8 cellular contexts compared by ENCODE assay signal in genomic region chr15:89333959-89334509, GRCh38. TPM values are rescaled to one million over a fixed set of nuclear protein-coding genes. Genes with fewer than 3 reads are reported as not detected.
DNase-seq lines count a peak whose midpoint lies in the region; ATAC-seq and TF ChIP-seq lines count a peak whose summit lies in the region.

No MANE protein-coding gene starts in this region.

- DNase-seq in left ventricle myocardium inferior, result no peak
- DNase-seq in left ventricle myocardium superior, result no peak
- DNase-seq in MV-4-11 (lab: John Stamatoyannopoulos, UW), result peak; percentile 43
- DNase-seq in effector memory CD4-positive, alpha-beta T cell, result no peak
- DNase-seq in nephron progenitor cell, result peak; percentile 18
- no peak for DNase-seq in NCI-H345 treated with DMSO at 0.1 percent for 48 hours (lab: John Stamatoyannopoulos, UW; ENCODE audit: unreplicated experiment)

- no peak for ATAC-seq in left ventricle myocardium superior
- ATAC-seq in HG03457 (IDR thresholded peaks at IDR 0.05; ENCODE audit: unreplicated experiment), result no peak
- no peak for ATAC-seq in HG02678 (IDR thresholded peaks at IDR 0.05; ENCODE audit: unreplicated experiment)

- peak overlapping the region; percentile 98 for H3K27ac ChIP-seq in left ventricle myocardium inferior (replicated peaks)
- peak overlapping the region; percentile 81 for H3K27ac ChIP-seq in effector memory CD4-positive, alpha-beta T cell (ENCODE audit: insufficient read depth, low read length, poor library complexity, severe bottlenecking)

- no peak overlapping the region for H3K27ac Mint-ChIP-seq in nephron progenitor cell

- peaks cover 38% of the 10 kb centered on the region for H3K4me1 Mint-ChIP-seq in nephron progenitor cell

- intact Hi-C loops in left ventricle myocardium inferior (cut with micrococcal nuclease), result no loop called here
- intact Hi-C loops in left ventricle myocardium superior (cut with micrococcal nuclease), result no loop called here

- no peaks in the 10 kb centered on the region for H3K27me3 ChIP-seq in left ventricle myocardium inferior (ENCODE audit: low read depth)
- H3K27me3 ChIP-seq in effector memory CD4-positive, alpha-beta T cell (replicated peaks; ENCODE audit: control insufficient read depth, insufficient read depth, low read length, poor library complexity, severe bottlenecking), result no peaks in the 10 kb centered on the region

- H3K4me1 ChIP-seq in left ventricle myocardium inferior, result peaks cover 70% of the 10 kb centered on the region
- H3K4me1 ChIP-seq in effector memory CD4-positive, alpha-beta T cell (ENCODE audit: control insufficient read depth, insufficient read depth, low read length, poor library complexity, severe bottlenecking), result peaks cover 53% of the 10 kb centered on the region

- peak overlapping the region; percentile 93 for H3K4me3 ChIP-seq in left ventricle myocardium inferior
- peak overlapping the region; percentile 73 for H3K4me3 ChIP-seq in effector memory CD4-positive, alpha-beta T cell (ENCODE audit: insufficient read depth, low read depth, low read length, poor library complexity, severe bottlenecking)

- peaks cover 46% of the 10 kb centered on the region for H3K36me3 ChIP-seq in left ventricle myocardium inferior
- H3K36me3 ChIP-seq in effector memory CD4-positive, alpha-beta T cell (ENCODE audit: control insufficient read depth, insufficient read depth, low read length), result peaks cover 34% of the 10 kb centered on the region

- no peaks in the 10 kb centered on the region for H3K9me3 ChIP-seq in left ventricle myocardium inferior (replicated peaks)
- no peaks in the 10 kb centered on the region for H3K9me3 ChIP-seq in effector memory CD4-positive, alpha-beta T cell (ENCODE audit: control insufficient read depth, low read length)

- peaks cover 37% of the 10 kb centered on the region for H3K36me3 Mint-ChIP-seq in nephron progenitor cell (ENCODE audit: low read depth)

- H3K4me3 Mint-ChIP-seq in nephron progenitor cell, result peak overlapping the region; percentile 81

- peak; percentile 15 for TF ChIP-seq CTCF in left ventricle myocardium inferior (IDR thresholded peaks at IDR 0.05; ENCODE audit: borderline replicate concordance)
- TF ChIP-seq CTCF in nephron progenitor cell (IDR thresholded peaks at IDR 0.05), result no peak

- H3K27me3 Mint-ChIP-seq in nephron progenitor cell (ENCODE audit: low read depth, poor library complexity), result peaks cover 37% of the 10 kb centered on the region

- H3K9me3 Mint-ChIP-seq in nephron progenitor cell, result peaks cover 3% of the 10 kb centered on the region

RNA-seq across cellular contexts. Expression of gene POLG, which starts 0.6 kb away (rescaled TPM):
- total RNA-seq in left ventricle myocardium inferior (31.1 TPM), left ventricle myocardium superior (39.5 TPM)

Comparison
In these comparisons a context has a peak if more than half of its experiments do, and no peak if none do; other contexts are left out.
1. DNase-seq: peak in MV-4-11 (single experiment) and nephron progenitor cell (single experiment); none in left ventricle myocardium inferior (single experiment), left ventricle myocardium superior (single experiment), effector memory CD4-positive, alpha-beta T cell (0 of 3) and NCI-H345 treated with DMSO at 0.1 percent for 48 hours (single experiment).